9 cellular contexts compared by ENCODE assay signal in the genomic region with DNA sequence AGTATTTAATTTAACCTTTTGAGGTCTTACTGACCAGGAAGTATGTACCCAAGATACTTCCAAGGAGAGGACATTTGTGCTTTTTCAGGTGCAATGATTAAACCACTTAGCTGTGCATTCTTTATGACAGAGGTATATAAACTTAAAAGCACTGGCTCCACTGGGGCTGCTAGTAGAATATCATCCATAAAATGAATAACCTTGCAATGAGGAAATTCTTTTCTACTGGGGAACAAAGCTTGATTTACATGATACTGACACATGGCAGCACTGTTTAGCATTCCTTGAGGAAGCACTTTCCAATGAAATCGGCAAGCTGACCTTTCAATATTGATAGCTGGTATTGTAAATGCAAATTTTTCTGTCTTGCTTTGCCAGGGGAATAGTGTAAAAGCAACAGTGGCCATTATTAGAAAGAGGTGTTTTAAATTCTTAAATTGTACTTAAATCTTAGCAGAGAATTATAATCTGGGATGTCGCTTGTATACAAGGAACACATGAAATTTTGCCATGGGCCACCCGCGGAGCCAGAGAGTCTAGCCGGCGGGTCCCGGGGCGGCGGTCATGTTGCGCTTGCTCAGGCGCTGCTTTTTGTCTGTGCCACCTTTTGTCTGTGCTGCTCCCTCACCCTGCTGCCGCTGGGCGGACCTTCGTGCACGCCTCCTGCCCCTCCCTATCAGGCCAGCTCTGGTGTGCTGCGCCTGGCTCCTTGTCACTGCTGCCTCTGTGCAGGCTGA. TPM values are rescaled to one million over a fixed set of nuclear protein-coding genes. Genes with fewer than 3 reads are reported as not detected.
DNase-seq lines count a peak whose midpoint lies in the region; TF ChIP-seq lines count a peak whose summit lies in the region.
"Had no signal": no experiment of that assay in that cellular context is flagged by ENCODE, and none has a peak within 500 bp of the region (broad histone marks: within the 10 kb centered on the region; RNA-seq: fewer than 3 reads in every experiment).

No MANE protein-coding gene starts in this region.

- H3K9me2 ChIP-seq in GM23248 (ENCODE audit: insufficient read depth) (no peaks in the 10 kb centered on the region), Karpas-422 (replicated peaks; ENCODE audit: insufficient read depth, low read length) (no peaks in the 10 kb centered on the region)

- no peak overlapping the region for H2BK12ac ChIP-seq in neuronal stem cell (ENCODE audit: low read length)

- peak overlapping the region; percentile 51 for H3K4me3 ChIP-seq in GM23248
- H3K4me3 ChIP-seq in Karpas-422 (ENCODE audit: low read length) = peak overlapping the region; percentile 37; the same call in 1 of the 2 replicates
- peak overlapping the region; percentile 25 for H3K4me3 ChIP-seq in fibroblast of villous mesenchyme (ENCODE audit: low read depth, low read length)
- peak overlapping the region in 1 of 2 donors; percentile 22 for H3K4me3 ChIP-seq in neuronal stem cell (ENCODE audit: low read length in 2 of 2)
- no peak overlapping the region for H3K4me3 ChIP-seq in testis

- DNase-seq in DMS53 treated with DMSO at 0.1 percent for 48 hours (lab: John Stamatoyannopoulos, UW; ENCODE audit: unreplicated experiment) (peak; percentile 94), GM23248 (peak; percentile 81), Karpas-422 (peak; percentile 83), RPMI8226 (peak; percentile 75), fibroblast of villous mesenchyme (ENCODE audit: low read depth) (peak; percentile 34), neuronal stem cell (ENCODE audit: low spot score) (peak; percentile 65), testis (peak; percentile 67)
- DNase-seq in activated effector memory CD4-positive, alpha-beta T cell treated with Interleukin-2 at 50 U/mL for 16 hours = peak; percentile 61

- H2BK15ac ChIP-seq in neuronal stem cell (ENCODE audit: low read length) = no peak overlapping the region

- H3K4me1 ChIP-seq in GM23248 (ENCODE audit: insufficient read depth) (peaks cover 4% of the 10 kb centered on the region; the same call in 1 of the 2 replicates), Karpas-422 (ENCODE audit: low read length) (peaks cover 14% of the 10 kb centered on the region), neuronal stem cell (ENCODE audit: control insufficient read depth in 2 of 2, insufficient read depth in 1 of 2, low read depth in 1 of 2, low read length in 2 of 2) (peaks cover 6 to 7% of the 10 kb centered on the region in 2 donors), testis (no peaks in the 10 kb centered on the region)

- H3K27ac ChIP-seq in GM23248 (no peak overlapping the region), Karpas-422 (ENCODE audit: low read length) (0 out of 2 replicates have a peak overlapping the region, but pooled peaks have one; percentile 8), neuronal stem cell (replicated peaks; ENCODE audit: low read length) (no peak overlapping the region), testis (no peak overlapping the region)
- H3K27ac ChIP-seq: epithelial cell of prostate had no signal

- no peak overlapping the region for H3K4ac ChIP-seq in neuronal stem cell (ENCODE audit: low read length)

- in situ Hi-C loops in GM23248 (cut with MboI) = no loop called here

- intact Hi-C loops in testis (cut with DNase I; ENCODE audit: low total_unique reads) = no loop called here

- no peak overlapping the region for H4K8ac ChIP-seq in neuronal stem cell (ENCODE audit: low read depth, low read length)

- no peak overlapping the region for H3K18ac ChIP-seq in neuronal stem cell (ENCODE audit: low read length)

- H3K27me3 ChIP-seq in GM23248 (replicated peaks; ENCODE audit: insufficient read depth) (no peaks in the 10 kb centered on the region), Karpas-422 (ENCODE audit: low read length) (no peaks in the 10 kb centered on the region), neuronal stem cell (ENCODE audit: control insufficient read depth in 3 of 3, insufficient read depth in 3 of 3, low read depth in 1 of 3, low read length in 3 of 3) (peaks cover 0 to 2% (median 0%) of the 10 kb centered on the region in 3 experiments), testis (no peaks in the 10 kb centered on the region)

- no peak overlapping the region for H2AK5ac ChIP-seq in neuronal stem cell (ENCODE audit: low read depth, low read length)

- no peak overlapping the region for H2BK120ac ChIP-seq in neuronal stem cell (ENCODE audit: low read depth, low read length)

- no peak overlapping the region for H2BK5ac ChIP-seq in neuronal stem cell (ENCODE audit: low read length)

- H4K91ac ChIP-seq in neuronal stem cell (ENCODE audit: low read depth, low read length, poor library complexity) = no peak overlapping the region

- H3K9me3 ChIP-seq in GM23248 (ENCODE audit: low read depth) (no peaks in the 10 kb centered on the region), Karpas-422 (ENCODE audit: low read length) (no peaks in the 10 kb centered on the region), neuronal stem cell (replicated peaks in 1 of 2; ENCODE audit: control insufficient read depth in 2 of 2, insufficient read depth in 1 of 2, low read depth in 1 of 2, low read length in 2 of 2) (peaks cover 0 to 5% of the 10 kb centered on the region in 2 donors), testis (no peaks in the 10 kb centered on the region)

- 3% methylated on average over 16 of the region's 16 CpGs for WGBS in GM23248 (ENCODE audit: low coverage in 1 of 2, low lambda C conversion rate in 2 of 2, missing lambda C conversion rate in 2 of 2), 2 experiments
- no CpG with 5 or more reads among the region's 16 CpGs for WGBS in neuronal stem cell (ENCODE audit: extremely low coverage in 2 of 2, insufficient read length in 2 of 2, insufficient replicate concordance in 1 of 2), 2 donors
- 24 to 55% methylated on average over 16 of the region's 16 CpGs for WGBS in testis, 2 donors

- no peak for TF ChIP-seq POLR2A in testis (IDR thresholded peaks at IDR 0.05)

- no peak overlapping the region for H3K23ac ChIP-seq in neuronal stem cell (ENCODE audit: low read depth, low read length, poor library complexity)

- H3K9ac ChIP-seq in GM23248 = peak overlapping the region; percentile 17; the same call in 1 of the 2 replicates
- H3K9ac ChIP-seq in Karpas-422 (ENCODE audit: low read length) = peak overlapping the region; percentile 25
- H3K9ac ChIP-seq in neuronal stem cell (ENCODE audit: low read depth, low read length, poor library complexity) = no peak overlapping the region

- peak; percentile 18 for TF ChIP-seq CTCF in fibroblast of villous mesenchyme (IDR thresholded peaks at IDR 0.05; ENCODE audit: insufficient read depth, low read depth, low read length)
- no peak for TF ChIP-seq CTCF in testis (IDR thresholded peaks at IDR 0.05)

- H3K79me2 ChIP-seq in GM23248 (ENCODE audit: insufficient read depth) (no peaks in the 10 kb centered on the region), Karpas-422 (ENCODE audit: low read length) (no peaks in the 10 kb centered on the region)

- H3K4me2 ChIP-seq in GM23248 (ENCODE audit: unreplicated experiment) = peak overlapping the region; percentile 66
- H3K4me2 ChIP-seq in Karpas-422 (ENCODE audit: low read depth, low read length, poor library complexity, severe bottlenecking) = peak overlapping the region; percentile 55
- peak overlapping the region; percentile 21 for H3K4me2 ChIP-seq in neuronal stem cell (ENCODE audit: insufficient read depth, low read length, poor library complexity, severe bottlenecking)

- H4K20me1 ChIP-seq in GM23248 (ENCODE audit: insufficient read depth) (no peaks in the 10 kb centered on the region), Karpas-422 (ENCODE audit: insufficient read depth, low read depth, low read length) (no peaks in the 10 kb centered on the region)

- H3K36me3 ChIP-seq in GM23248 (ENCODE audit: low read depth) (no peaks in the 10 kb centered on the region), Karpas-422 (ENCODE audit: insufficient read depth, low read length) (no peaks in the 10 kb centered on the region; the same call in 1 of the 2 replicates), neuronal stem cell (replicated peaks in 1 of 2; ENCODE audit: control insufficient read depth in 2 of 2, insufficient read depth in 2 of 2, low read length in 2 of 2) (no peaks in the 10 kb centered on the region), testis (ENCODE audit: low read depth, missing control alignments) (no peaks in the 10 kb centered on the region)

- no peak overlapping the region for H3K14ac ChIP-seq in neuronal stem cell (ENCODE audit: low read length)

- H2AFZ ChIP-seq in GM23248 = peak overlapping the region; percentile 77
- H2AFZ ChIP-seq in Karpas-422 (ENCODE audit: low read length) = no peak overlapping the region
- peak overlapping the region; percentile 64 for H2AFZ ChIP-seq in neuronal stem cell (ENCODE audit: low read length)

- H3F3A ChIP-seq in GM23248 (ENCODE audit: insufficient read depth) = no peaks in the 10 kb centered on the region

- no peaks in the 10 kb centered on the region for H3K79me1 ChIP-seq in neuronal stem cell (ENCODE audit: low read depth, low read length)

RNA-seq across cellular contexts. Expression of a gene that starts 20.9 kb away (rescaled TPM):
- 26.2 and 31.0 TPM in 2 replicates for total RNA-seq in GM23248 (2014; rRNA removed; shearing (Covaris generic))
- polyA plus RNA-seq in GM23248 (2016; fragmentation: Nextera tagmentation; extraction: Ambion mirVana) = 14.9 and 17.7 TPM in 2 replicates
- 14.1 and 17.3 TPM in 2 replicates for total RNA-seq in Karpas-422 (2014; rRNA removed; shearing (Covaris generic); ENCODE audit: low replicate concordance)
- 46.1 and 51.8 TPM in 2 replicates for total RNA-seq in fibroblast of villous mesenchyme
- 6.3 TPM for polyA plus RNA-seq in neuronal stem cell (2013, experiment 1 of 2)
- polyA plus RNA-seq in neuronal stem cell (2013, experiment 2 of 2) = 6.8 TPM
- 10 to 100 TPM; 29.2 to 34.9 TPM for total RNA-seq in testis
- 25.4 TPM for polyA plus RNA-seq in testis (ENCODE audit: insufficient read depth, low read depth, low replicate concordance)

RNA-seq across cellular contexts. Expression of a gene that starts 37.0 kb away (rescaled TPM):
- 25.1 and 36.3 TPM in 2 replicates for total RNA-seq in GM23248 (2014; rRNA removed; shearing (Covaris generic))
- polyA plus RNA-seq in GM23248 (2016; fragmentation: Nextera tagmentation; extraction: Ambion mirVana) (29.7 and 31.5 TPM in 2 replicates), testis (ENCODE audit: insufficient read depth, low read depth, low replicate concordance) (38.1 TPM)
- total RNA-seq in Karpas-422 (2014; rRNA removed; shearing (Covaris generic); ENCODE audit: low replicate concordance) = 13.9 and 38.8 TPM in 2 replicates
- total RNA-seq in fibroblast of villous mesenchyme (13.9 and 21.2 TPM in 2 replicates), testis (10 to 100 TPM; 11.4 to 17.6 TPM)
- 26.4 TPM for polyA plus RNA-seq in neuronal stem cell (2013, experiment 1 of 2)
- 28.1 TPM for polyA plus RNA-seq in neuronal stem cell (2013, experiment 2 of 2)

Comparison
In these comparisons a context has a peak if more than half of its experiments do, and no peak if none do; other contexts are left out.
1. DNase-seq: peak in every context shown above with its lines; median percentile 94 in DMS53 treated with DMSO at 0.1 percent for 48 hours; 83 in Karpas-422; 81 in GM23248; 75 in RPMI8226; 67 in testis; 65 in neuronal stem cell; 61 in activated effector memory CD4-positive, alpha-beta T cell treated with Interleukin-2 at 50 U/mL for 16 hours; 34 in fibroblast of villous mesenchyme.
2. H3K4me3 ChIP-seq: peak in GM23248 (single experiment), Karpas-422 (single experiment) and fibroblast of villous mesenchyme (single experiment); none in testis (0 of 2).
3. Peak in every context shown above with its lines, with median percentiles within 50 percentile points of each other: H3K4me2 ChIP-seq.